In the genomic region with DNA sequence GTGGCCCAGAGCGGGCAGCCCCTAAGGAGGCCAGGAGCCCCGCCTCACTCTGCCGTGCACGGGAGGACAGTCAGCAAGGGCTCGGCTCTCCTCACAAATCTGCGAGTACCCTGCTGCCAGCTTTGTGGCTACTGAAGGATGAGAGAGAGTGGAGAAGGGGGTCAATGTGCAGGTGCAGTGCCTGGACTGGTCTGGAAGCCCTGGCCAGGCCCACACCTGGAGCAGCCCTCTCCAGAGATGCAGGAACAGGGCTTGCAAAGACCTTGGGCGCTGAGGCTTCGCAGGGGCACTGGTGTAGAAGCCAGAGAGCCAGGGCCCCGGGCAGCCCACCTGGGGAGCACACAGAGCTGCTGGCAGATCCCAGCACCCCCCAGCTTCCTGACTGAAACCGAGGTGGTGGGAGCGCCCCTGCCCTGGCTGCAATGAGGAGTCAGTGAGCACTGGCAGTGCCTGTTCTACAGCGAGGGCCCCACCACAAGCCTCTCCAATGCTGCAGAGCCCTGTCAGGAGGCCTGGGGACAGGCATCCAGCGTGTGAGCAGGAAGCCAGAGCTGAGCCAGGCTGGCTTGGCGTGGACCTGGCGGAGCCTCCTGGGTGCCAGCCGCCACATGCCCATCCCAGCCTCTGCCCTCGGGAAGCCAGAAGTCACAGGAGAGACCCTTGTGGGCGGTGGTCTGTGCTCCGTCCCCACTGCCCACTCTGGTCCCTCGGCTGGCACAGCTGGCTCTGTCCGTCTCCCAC, we compare ENCODE assay signal across 8 cellular contexts. TPM values are rescaled to one million over a fixed set of nuclear protein-coding genes. Genes with fewer than 3 reads are reported as not detected.
DNase-seq lines count a peak whose midpoint lies in the region; ATAC-seq and TF ChIP-seq lines count a peak whose summit lies in the region.

No MANE protein-coding gene starts in this region.

- H3K27ac Mint-ChIP-seq in activated T-cell treated with anti-CD3 and anti-CD28 coated beads, Interleukin-2, amount 50 U/mL, for 24 hours = no peak overlapping the region
- H3K27ac Mint-ChIP-seq in effector memory CD8-positive, alpha-beta T cell = peak overlapping the region; percentile 79 to 91
- no peak overlapping the region for H3K27ac Mint-ChIP-seq in stimulated activated effector memory CD8-positive, alpha-beta T cell treated with anti-CD3 and anti-CD28 coated beads, Interleukin-12 subunit alpha, Interleukin-12 subunit beta, amount 100 ng/mL, for 72 hours

- H3K4me1 ChIP-seq in Peyer's patch = peaks cover 0 to 52% (median 25%) of the 10 kb centered on the region in 4 donors

- TF ChIP-seq CTCF in Peyer's patch (IDR thresholded peaks at IDR 0.05) (no peak), coronary artery (IDR thresholded peaks at IDR 0.05) (no peak)

- no peak for DNase-seq in activated T-cell treated with anti-CD3 and anti-CD28 coated beads, Interleukin-2, amount 50 U/mL, for 24 hours
- no peak for DNase-seq in activated T-cell treated with anti-CD3 and anti-CD28 coated beads for 4 hours
- DNase-seq in Peyer's patch = peak in 1 of 3 donors; percentile 47
- DNase-seq in effector memory CD8-positive, alpha-beta T cell = no peak
- peak in 1 of 2 donors; percentile 52 for DNase-seq in stimulated activated effector memory CD8-positive, alpha-beta T cell treated with anti-CD3 and anti-CD28 coated beads, Interleukin-12 subunit alpha, Interleukin-12 subunit beta, amount 100 ng/mL, for 72 hours (ENCODE audit: low spot score in 2 of 2)
- DNase-seq in coronary artery (ENCODE audit: low spot score) = no peak
- no peak for DNase-seq in HuH-7 (ENCODE audit: low spot score)

- no peaks in the 10 kb centered on the region for H3K36me3 Mint-ChIP-seq in activated T-cell treated with anti-CD3 and anti-CD28 coated beads, Interleukin-2, amount 50 U/mL, for 24 hours (ENCODE audit: low read depth)
- H3K36me3 Mint-ChIP-seq in effector memory CD8-positive, alpha-beta T cell (ENCODE audit: insufficient read depth) = peaks cover 38% of the 10 kb centered on the region
- no peaks in the 10 kb centered on the region for H3K36me3 Mint-ChIP-seq in stimulated activated effector memory CD8-positive, alpha-beta T cell treated with anti-CD3 and anti-CD28 coated beads, Interleukin-12 subunit alpha, Interleukin-12 subunit beta, amount 100 ng/mL, for 72 hours

- peak overlapping the region; percentile 79 for H3K4me3 Mint-ChIP-seq in activated T-cell treated with anti-CD3 and anti-CD28 coated beads, Interleukin-2, amount 50 U/mL, for 24 hours
- peak overlapping the region; percentile 86 to 92 for H3K4me3 Mint-ChIP-seq in effector memory CD8-positive, alpha-beta T cell
- peak overlapping the region; percentile 81 for H3K4me3 Mint-ChIP-seq in stimulated activated effector memory CD8-positive, alpha-beta T cell treated with anti-CD3 and anti-CD28 coated beads, Interleukin-12 subunit alpha, Interleukin-12 subunit beta, amount 100 ng/mL, for 72 hours

- H3K4me1 Mint-ChIP-seq in activated T-cell treated with anti-CD3 and anti-CD28 coated beads, Interleukin-2, amount 50 U/mL, for 24 hours (ENCODE audit: low read depth) = peaks cover 27% of the 10 kb centered on the region
- H3K4me1 Mint-ChIP-seq in effector memory CD8-positive, alpha-beta T cell (ENCODE audit: low read depth in 2 of 2) = peaks cover 30 to 33% of the 10 kb centered on the region in 2 donors
- peaks cover 56% of the 10 kb centered on the region for H3K4me1 Mint-ChIP-seq in stimulated activated effector memory CD8-positive, alpha-beta T cell treated with anti-CD3 and anti-CD28 coated beads, Interleukin-12 subunit alpha, Interleukin-12 subunit beta, amount 100 ng/mL, for 72 hours

- peaks cover 33% of the 10 kb centered on the region for H3K27me3 Mint-ChIP-seq in activated T-cell treated with anti-CD3 and anti-CD28 coated beads, Interleukin-2, amount 50 U/mL, for 24 hours
- peaks cover 0 to 7% of the 10 kb centered on the region in 2 donors for H3K27me3 Mint-ChIP-seq in effector memory CD8-positive, alpha-beta T cell

- H3K27me3 ChIP-seq in Peyer's patch = peaks cover 0 to 22% of the 10 kb centered on the region in 2 donors

- ATAC-seq in effector memory CD8-positive, alpha-beta T cell (replicated peaks) = no peak
- ATAC-seq in stimulated activated effector memory CD8-positive, alpha-beta T cell treated with anti-CD3 and anti-CD28 coated beads, Interleukin-12 subunit alpha, Interleukin-12 subunit beta, amount 100 ng/mL, for 72 hours = no peak
- ATAC-seq in GM18858 (IDR thresholded peaks at IDR 0.05; ENCODE audit: unreplicated experiment) = no peak

- no peaks in the 10 kb centered on the region for H3K9me3 Mint-ChIP-seq in activated T-cell treated with anti-CD3 and anti-CD28 coated beads, Interleukin-2, amount 50 U/mL, for 24 hours
- H3K9me3 Mint-ChIP-seq in effector memory CD8-positive, alpha-beta T cell = no peaks in the 10 kb centered on the region
- no peaks in the 10 kb centered on the region for H3K9me3 Mint-ChIP-seq in stimulated activated effector memory CD8-positive, alpha-beta T cell treated with anti-CD3 and anti-CD28 coated beads, Interleukin-12 subunit alpha, Interleukin-12 subunit beta, amount 100 ng/mL, for 72 hours

- no peak for TF ChIP-seq POLR2A in Peyer's patch (IDR thresholded peaks at IDR 0.05)

- H3K4me3 ChIP-seq in Peyer's patch (peak overlapping the region in 1 of 4 donors; percentile 72), coronary artery (no peak overlapping the region)

- H3K36me3 ChIP-seq in Peyer's patch = no peaks in the 10 kb centered on the region

- H3K9me3 ChIP-seq in Peyer's patch = no peaks in the 10 kb centered on the region

- H3K27ac ChIP-seq in Peyer's patch (peak overlapping the region in 3 of 4 donors; percentile 73 to 97 (median 80)), coronary artery (no peak overlapping the region)

RNA-seq across cellular contexts. Expression of gene SPON2, which starts 3.9 kb away (rescaled TPM):
- total RNA-seq in Peyer's patch = 100 to 1,000 TPM in 3 of 4 donors, 10 to 100 TPM in 1; 64.3 to 519 (median 165) TPM

RNA-seq across cellular contexts. Expression of gene RNF212, which starts 55.1 kb away (rescaled TPM):
- 1 to 10 TPM in 3 of 4 donors, not detected in 1; 4.5 to 6.6 (median 5.4) TPM for total RNA-seq in Peyer's patch

Comparison
In these comparisons a context has a peak if more than half of its experiments do, and no peak if none do; other contexts are left out.
1. H3K27ac Mint-ChIP-seq: peak in effector memory CD8-positive, alpha-beta T cell (2 of 2); none in activated T-cell treated with anti-CD3 and anti-CD28 coated beads, Interleukin-2, amount 50 U/mL, for 24 hours (single experiment) and stimulated activated effector memory CD8-positive, alpha-beta T cell treated with anti-CD3 and anti-CD28 coated beads, Interleukin-12 subunit alpha, Interleukin-12 subunit beta, amount 100 ng/mL, for 72 hours (single experiment).
2. H3K27ac ChIP-seq: peak in Peyer's patch (3 of 4); none in coronary artery (0 of 2).
3. Peak in every context shown above with its lines, with median percentiles within 50 percentile points of each other: H3K4me3 Mint-ChIP-seq.